ENCODE assay signal across 8 cellular contexts in the genomic region with DNA sequence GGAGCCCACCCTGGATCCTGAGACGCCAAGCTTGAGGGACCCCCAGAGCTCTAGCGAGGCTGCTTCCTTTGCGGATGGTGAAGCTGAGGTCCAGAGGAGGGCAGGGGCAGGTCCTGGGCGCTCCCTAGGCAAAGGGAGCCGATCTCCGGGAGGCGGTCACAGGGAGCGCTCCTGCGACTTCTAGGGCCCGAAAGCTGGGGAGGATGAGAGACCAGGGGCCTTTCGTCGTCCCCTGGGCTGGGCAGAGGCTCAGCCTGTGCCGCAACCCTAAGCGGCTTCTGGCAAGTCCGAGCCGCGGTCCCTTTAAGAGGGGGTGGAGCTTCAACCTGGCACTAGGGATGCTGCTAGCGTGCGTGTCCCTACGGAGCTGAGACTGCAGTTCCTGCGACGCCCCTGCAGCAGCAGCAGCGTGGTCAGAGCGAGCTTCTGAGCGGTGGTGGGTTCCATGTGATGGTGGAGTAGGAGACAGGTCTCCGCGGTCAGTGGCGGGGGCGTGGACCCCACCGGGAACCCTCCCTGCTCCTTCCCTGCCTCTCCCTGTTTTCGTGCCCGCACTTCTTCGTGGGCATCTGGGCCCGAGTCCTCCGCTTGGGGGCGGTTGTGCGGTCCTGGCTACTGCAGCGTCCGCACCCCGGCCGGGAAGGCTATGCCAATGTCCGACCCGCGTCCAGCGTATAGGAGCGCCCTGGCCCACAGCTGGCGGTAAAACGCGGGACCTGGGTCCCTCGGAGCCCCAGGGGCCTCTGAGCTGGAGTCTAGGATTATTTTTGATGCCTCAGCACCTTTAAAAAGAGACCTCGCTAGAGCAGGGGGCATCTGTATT.
DNase-seq lines count a peak whose midpoint lies in the region; ATAC-seq lines count a peak whose summit lies in the region.

No MANE protein-coding gene starts in this region.

- ATAC-seq in GM19455 (IDR thresholded peaks at IDR 0.05; ENCODE audit: unreplicated experiment) (peak; percentile 99), HG03575 (IDR thresholded peaks at IDR 0.05; ENCODE audit: extremely low read depth, insufficient number of reproducible peaks, low FRiP score, unreplicated experiment) (peak; percentile 98)

- no peaks in the 10 kb centered on the region for H3K27me3 ChIP-seq in CD8-positive, alpha-beta memory T cell (ENCODE audit: insufficient read depth, low read length, poor library complexity, severe bottlenecking)

- H3K36me3 Mint-ChIP-seq in CD8-positive, alpha-beta memory T cell, result peaks cover 0 to 18% (median 0%) of the 10 kb centered on the region in 3 donors

- no peaks in the 10 kb centered on the region for H3K9me3 ChIP-seq in CD8-positive, alpha-beta memory T cell (ENCODE audit: low read length)

- H3K9me3 Mint-ChIP-seq in CD8-positive, alpha-beta memory T cell, result no peaks in the 10 kb centered on the region

- no peaks in the 10 kb centered on the region for H3K36me3 ChIP-seq in CD8-positive, alpha-beta memory T cell (ENCODE audit: insufficient read depth, low read length)

- H3K4me3 ChIP-seq in CD8-positive, alpha-beta memory T cell (ENCODE audit: low read length), result peak overlapping the region; percentile 77

- no peaks in the 10 kb centered on the region for H3K27me3 Mint-ChIP-seq in CD8-positive, alpha-beta memory T cell

- DNase-seq in CD8-positive, alpha-beta memory T cell, result peak; percentile 45 to 85 (median 67)
- DNase-seq in NOMO-1 treated with dmso at 0.1 percent for 144 hours (lab: John Stamatoyannopoulos, UW; ENCODE audit: unreplicated experiment) (peak; percentile 49), activated T-cell treated with anti-CD3 and anti-CD28 coated beads for 24 hours (ENCODE audit: low read depth) (peak; percentile 70), epithelial cell of prostate (ENCODE audit: low read depth, low spot score) (peak; percentile 36), mucosa of gallbladder (ENCODE audit: low spot score) (peak; percentile 90)
- DNase-seq in stimulated activated CD8-positive, alpha-beta memory T cell treated with anti-CD3 and anti-CD28 coated beads, Interleukin-4, amount 100 ng/mL, for 24 hours (ENCODE audit: low read depth), result peak; percentile 66

- peak overlapping the region in 7 of 8 donors; percentile 13 to 97 (median 84) for H3K27ac Mint-ChIP-seq in CD8-positive, alpha-beta memory T cell

- H3K4me3 Mint-ChIP-seq in CD8-positive, alpha-beta memory T cell, result peak overlapping the region; percentile 83 to 99 (median 91)

- peaks cover 3% of the 10 kb centered on the region for H3K4me1 ChIP-seq in CD8-positive, alpha-beta memory T cell (ENCODE audit: insufficient read depth, low read length)

- peak overlapping the region; percentile 38 for H3K27ac ChIP-seq in CD8-positive, alpha-beta memory T cell (ENCODE audit: low read depth, low read length)
- H3K27ac ChIP-seq in epithelial cell of prostate, result peak overlapping the region; percentile 39

- POLR2A ChIA-PET in CD8-positive, alpha-beta memory T cell (lab: Charles Lee), result no interaction called here

- peaks cover 38 to 45% (median 41%) of the 10 kb centered on the region in 3 donors for H3K4me1 Mint-ChIP-seq in CD8-positive, alpha-beta memory T cell

- CTCF ChIA-PET in CD8-positive, alpha-beta memory T cell (lab: Charles Lee), result interaction anchor here (0.9 to 3.2 kb wide), 6 partner anchors 9 to 529 kb away, joined by 3 to 43 read pairs (median 8); partner anchors contain the start of gene MZT2A

Comparison
In these comparisons a context has a peak if more than half of its experiments do, and no peak if none do; other contexts are left out.
1. Peak in every context shown above with its lines: DNase-seq, ATAC-seq, H3K4me3 ChIP-seq and H3K27ac ChIP-seq.
2. DNase-seq: peak in every context shown above with its lines; median percentile 90 in mucosa of gallbladder; 70 in activated T-cell treated with anti-CD3 and anti-CD28 coated beads for 24 hours; 67 in CD8-positive, alpha-beta memory T cell; 66 in stimulated activated CD8-positive, alpha-beta memory T cell treated with anti-CD3 and anti-CD28 coated beads, Interleukin-4, amount 100 ng/mL, for 24 hours; 49 in NOMO-1 treated with dmso at 0.1 percent for 144 hours; 36 in epithelial cell of prostate.